In genomic region chr3:4807381-4808280, GRCh38 we compare ENCODE assay signal across 24 cellular contexts.
A peak's percentile ranks its signal among the peaks of the same experiment; 100 is the strongest.
DNase-seq lines count a peak whose midpoint lies in the region; ATAC-seq, FAIRE-seq and TF ChIP-seq lines count a peak whose summit lies in the region.
"Had no signal": no experiment of that assay in that cellular context is flagged by ENCODE, and none has a peak within 500 bp of the region (broad histone marks: within the 10 kb centered on the region; RNA-seq: fewer than 3 reads in every experiment).

No MANE protein-coding gene starts in this region.

- ATAC-seq in GM21447 (IDR thresholded peaks at IDR 0.05; ENCODE audit: unreplicated experiment) (no peak), HG02623 (IDR thresholded peaks at IDR 0.05; ENCODE audit: unreplicated experiment) (no peak), foreskin keratinocyte (no peak)
- ATAC-seq: sciatic nerve, SK-N-SH treated with all-trans-retinoic acid at 6 μM for 48 hours had no signal

- no peaks in the 10 kb centered on the region for H3K27me3 ChIP-seq in skeletal muscle tissue (ENCODE audit: control insufficient read depth in 3 of 3, insufficient read depth in 3 of 3, low read length in 3 of 3)
- peaks cover 9% of the 10 kb centered on the region for H3K27me3 ChIP-seq in foreskin keratinocyte
- H3K27me3 ChIP-seq: heart left ventricle, neutrophil, Peyer's patch had no signal

- no peak overlapping the region for H3K4me3 ChIP-seq in kidney (ENCODE audit: low read length in 2 of 2)
- peak overlapping the region in 1 of 3 donors; percentile 13 for H3K4me3 ChIP-seq in skeletal muscle tissue (ENCODE audit: low read length in 3 of 3)
- H3K4me3 ChIP-seq: heart left ventricle, Peyer's patch had no signal

- H3K4me1 ChIP-seq in kidney (ENCODE audit: control insufficient read depth in 1 of 2, insufficient read depth in 1 of 2, low read depth in 1 of 2, low read length in 2 of 2) (peaks cover 16 to 27% of the 10 kb centered on the region in 2 donors), skeletal muscle tissue (ENCODE audit: control insufficient read depth in 3 of 3, insufficient read depth in 3 of 3, low read length in 3 of 3) (peaks cover 25 to 37% (median 27%) of the 10 kb centered on the region in 3 donors), foreskin keratinocyte (no peaks in the 10 kb centered on the region)
- H3K4me1 ChIP-seq: Peyer's patch had no signal

- H3K4me3 Mint-ChIP-seq in activated CD4-positive, alpha-beta memory T cell treated with anti-CD3 and anti-CD28 coated beads, Interleukin-2, amount 10 ng/mL, durations not matched to agents 7 days and 5 days, result peak overlapping the region; percentile 21

- POLR2A ChIA-PET in activated CD4-positive, alpha-beta memory T cell treated with anti-CD3 and anti-CD28 coated beads, Interleukin-2, amount 10 ng/mL, durations not matched to agents 7 days and 5 days (lab: Charles Lee), result interaction anchor here (0.9 to 1.9 kb wide), 4 partner anchors 24 to 171 kb away, joined by 3 to 6 read pairs (median 4); partner anchors contain the start of gene BHLHE40

- H3K36me3 Mint-ChIP-seq in activated CD4-positive, alpha-beta memory T cell treated with anti-CD3 and anti-CD28 coated beads, Interleukin-2, amount 10 ng/mL, durations not matched to agents 7 days and 5 days (ENCODE audit: low read depth), result peaks cover 74% of the 10 kb centered on the region

- no peaks in the 10 kb centered on the region for H3K9me3 Mint-ChIP-seq in activated CD4-positive, alpha-beta memory T cell treated with anti-CD3 and anti-CD28 coated beads, Interleukin-2, amount 10 ng/mL, durations not matched to agents 7 days and 5 days

- peak overlapping the region; percentile 59 to 88 for H3K27ac ChIP-seq in kidney (ENCODE audit: low read depth in 2 of 2, low read length in 2 of 2)
- peak overlapping the region; percentile 88 for H3K27ac ChIP-seq in skeletal muscle tissue (ENCODE audit: low read depth, low read length)
- no peak overlapping the region for H3K27ac ChIP-seq in foreskin keratinocyte
- H3K27ac ChIP-seq: neutrophil, Peyer's patch had no signal

- FAIRE-seq in kidney (lab: Jason Lieb, UNC), result no peak
- FAIRE-seq: bronchial epithelial cell, GM18507, H1, keratinocyte, TTC549 had no signal

- CTCF ChIA-PET in activated CD4-positive, alpha-beta memory T cell treated with anti-CD3 and anti-CD28 coated beads, Interleukin-2, amount 10 ng/mL, durations not matched to agents 7 days and 5 days (lab: Charles Lee), result interaction anchor here (0.8 to 3.7 kb wide), 4 partner anchors 10 to 169 kb away, joined by 3 to 12 read pairs (median 5); no protein-coding TSS in a partner anchor

- H3K9me3 ChIP-seq in kidney (ENCODE audit: control insufficient read depth in 1 of 2, low read length in 2 of 2) (no peaks in the 10 kb centered on the region), skeletal muscle tissue (ENCODE audit: control insufficient read depth in 3 of 3, low read length in 3 of 3) (no peaks in the 10 kb centered on the region)
- H3K9me3 ChIP-seq: Caco-2, heart left ventricle, neutrophil, Peyer's patch had no signal

- peak overlapping the region; percentile 26 for H3K27ac Mint-ChIP-seq in activated CD4-positive, alpha-beta memory T cell treated with anti-CD3 and anti-CD28 coated beads, Interleukin-2, amount 10 ng/mL, durations not matched to agents 7 days and 5 days

- TF ChIP-seq CTCF in kidney (IDR thresholded peaks at IDR 0.05; ENCODE audit: borderline replicate concordance, extremely low read depth, insufficient read depth), result no peak
- no peak for TF ChIP-seq CTCF in foreskin keratinocyte (conservative IDR thresholded peaks at IDR 0.05)

- H3K4me1 Mint-ChIP-seq in activated CD4-positive, alpha-beta memory T cell treated with anti-CD3 and anti-CD28 coated beads, Interleukin-2, amount 10 ng/mL, durations not matched to agents 7 days and 5 days, result peaks cover 72% of the 10 kb centered on the region

- intact Hi-C loops in kidney (cut with DNase I), result no loop called here
- intact Hi-C loops in posterior cingulate gyrus (cut with DNase I), result no loop called here

- peak overlapping the region in 1 of 2 donors; percentile 23 for H3K9ac ChIP-seq in kidney (ENCODE audit: low read length in 2 of 2)
- H3K9ac ChIP-seq in skeletal muscle tissue (ENCODE audit: low read depth in 1 of 3, low read length in 3 of 3), result peak overlapping the region in 2 of 3 donors; percentile 25 to 41

- H3K36me3 ChIP-seq in kidney (ENCODE audit: control insufficient read depth in 1 of 2, insufficient read depth in 2 of 2, low read length in 2 of 2) (peaks cover 0 to 7% of the 10 kb centered on the region in 2 donors), skeletal muscle tissue (ENCODE audit: control insufficient read depth in 3 of 3, insufficient read depth in 3 of 3, low read length in 3 of 3) (peaks cover 0 to 3% (median 0%) of the 10 kb centered on the region in 3 donors)
- H3K36me3 ChIP-seq: neutrophil had no signal

- DNase-seq in NCI-H82 treated with DMSO at 0.1 percent for 48 hours (lab: John Stamatoyannopoulos, UW; ENCODE audit: unreplicated experiment) (peak; percentile 3), kidney (no peak), foreskin keratinocyte (no peak), posterior cingulate gyrus (no peak)
- DNase-seq in activated CD4-positive, alpha-beta memory T cell treated with anti-CD3 and anti-CD28 coated beads, Interleukin-2, amount 10 ng/mL, durations not matched to agents 7 days and 5 days, result no peak
- DNase-seq: activated CD4-positive, alpha-beta T cell treated with anti-CD3 and anti-CD28 coated beads, Interleukin-2, amount 50 U/mL, for 1 hour; activated T-cell treated with anti-CD3 and anti-CD28 coated beads, Interleukin-2, amount 50 U/mL, for 1 hour; Caco-2; effector CD8-positive, alpha-beta T cell; heart left ventricle; NCI-H1436 treated with DMSO at 0.1 percent for 48 hours; Peyer's patch; stimulated activated CD4-positive, alpha-beta T cell treated with anti-CD3 and anti-CD28 coated beads, Interleukin-2, amount 100 ng/mL, for 48 hours had no signal

- H3K27me3 Mint-ChIP-seq in activated CD4-positive, alpha-beta memory T cell treated with anti-CD3 and anti-CD28 coated beads, Interleukin-2, amount 10 ng/mL, durations not matched to agents 7 days and 5 days, result no peaks in the 10 kb centered on the region
